8 cellular contexts compared by ENCODE assay signal in the genomic region with DNA sequence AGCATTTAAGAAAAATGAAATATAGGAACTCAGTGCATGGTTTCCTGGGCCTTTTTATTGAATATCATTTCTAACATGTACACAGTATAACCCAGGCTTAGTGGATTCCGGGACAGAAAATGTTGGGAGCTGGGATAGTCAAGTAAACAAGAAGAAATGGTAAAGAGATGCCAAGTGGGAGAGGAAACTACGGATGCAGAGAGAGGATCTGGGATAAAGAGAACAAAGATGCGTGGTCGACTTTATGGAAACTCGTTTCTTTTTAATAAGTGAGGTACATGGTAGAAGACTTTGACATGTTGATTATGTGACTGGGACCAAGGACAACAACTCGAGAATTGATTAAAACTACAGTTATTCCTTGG. TPM values are rescaled to one million over a fixed set of nuclear protein-coding genes. Genes with fewer than 3 reads are reported as not detected.
DNase-seq lines count a peak whose midpoint lies in the region; ATAC-seq, FAIRE-seq and TF ChIP-seq lines count a peak whose summit lies in the region.

No MANE protein-coding gene starts in this region.

- 57% methylated on average over 6 of the region's 6 CpGs for WGBS in A549 (ENCODE audit: missing lambda C conversion rate)

- H3K27me3 ChIP-seq in HUES6 (ENCODE audit: control insufficient read depth, insufficient read depth, low read length), result peaks cover 21% of the 10 kb centered on the region; the same call in 1 of the 2 replicates
- peaks cover 17 to 21% of the 10 kb centered on the region in 2 donors for H3K27me3 ChIP-seq in mucosa of rectum (ENCODE audit: control insufficient read depth in 2 of 2, insufficient read depth in 2 of 2, low read length in 2 of 2)

- H3K4me2 ChIP-seq in A549, result peak overlapping the region; percentile 75

- H3K36me3 ChIP-seq in HUES6 (ENCODE audit: control insufficient read depth, insufficient read depth, low read length), result no peaks in the 10 kb centered on the region; the same call in 1 of the 2 replicates
- no peaks in the 10 kb centered on the region for H3K36me3 ChIP-seq in mucosa of rectum (ENCODE audit: control insufficient read depth in 2 of 2, insufficient read depth in 2 of 2, low read length in 2 of 2)

- POLR2A ChIA-PET in A549 (lab: Yijun Ruan, JAX), result interaction anchor here (1.0 to 2.2 kb wide), 2 partner anchors 13 to 139 kb away, joined by 3 to 12 read pairs; a partner anchor contains a TSS

- TF ChIP-seq RAD21 in A549 (conservative IDR thresholded peaks at IDR 0.05 in 1 of 2, IDR thresholded peaks at IDR 0.05 in 1 of 2), result no peak

- no peak for FAIRE-seq in A549 (lab: Jason Lieb, UNC)

- TF ChIP-seq POLR2A in A549 (IDR thresholded peaks at IDR 0.05; ENCODE audit: low read length), result no peak

- H3K9ac ChIP-seq in HUES6 (ENCODE audit: low read length) (peak overlapping the region; percentile 81), mucosa of rectum (ENCODE audit: low read depth in 1 of 2, low read length in 2 of 2) (peak overlapping the region; percentile 52 to 76)

- H3K4me1 ChIP-seq in A549, result peaks cover 17% of the 10 kb centered on the region; the same call in 2 of the 3 replicates
- H3K4me1 ChIP-seq in HUES6 (ENCODE audit: control insufficient read depth, insufficient read depth, low read length), result peaks cover 29% of the 10 kb centered on the region
- H3K4me1 ChIP-seq in mucosa of rectum (ENCODE audit: control insufficient read depth in 2 of 2, insufficient read depth in 2 of 2, low read length in 2 of 2), result peaks cover 5 to 8% of the 10 kb centered on the region in 2 donors

- CTCF ChIA-PET in A549 (lab: Yijun Ruan, JAX), result interaction anchor here (0.7 to 1.0 kb wide), 3 partner anchors 13 to 94 kb away, joined by 3 read pairs; no protein-coding TSS in a partner anchor

- TF ChIP-seq CTCF in A549 (IDR thresholded peaks at IDR 0.05), result no peak
- no peak for TF ChIP-seq CTCF in cardiac fibroblast (IDR thresholded peaks at IDR 0.05; ENCODE audit: low read depth, low read length)

- TF ChIP-seq EP300 in A549 (IDR thresholded peaks at IDR 0.05), result no peak

- no peak for DNase-seq in A549 (ENCODE audit: low read depth in 1 of 2, low spot score in 1 of 2)
- DNase-seq in cardiac fibroblast (ENCODE audit: low read depth in 2 of 2), result no peak
- DNase-seq in kidney tubule cell (ENCODE audit: low spot score), result no peak
- no peak for DNase-seq in SK-N-DZ (ENCODE audit: low spot score)
- no peak for DNase-seq in stimulated activated CD4-positive, alpha-beta T cell treated with anti-CD3 and anti-CD28 coated beads, Interleukin-12 subunit alpha, Interleukin-12 subunit beta, amount 100 ng/mL, for 4 hours

- no peak for ATAC-seq in A549
- no peak for ATAC-seq in HG02870 (IDR thresholded peaks at IDR 0.05; ENCODE audit: unreplicated experiment)

- H3K27ac ChIP-seq in A549 (peak overlapping the region; percentile 68 to 91), HUES6 (ENCODE audit: low read depth, low read length) (peak overlapping the region; percentile 69), mucosa of rectum (ENCODE audit: low read depth in 2 of 2, low read length in 2 of 2) (peak overlapping the region; percentile 47 to 52)

- H3K4me3 ChIP-seq in A549 (peak overlapping the region; percentile 50), HUES6 (ENCODE audit: low read depth, low read length) (peak overlapping the region; percentile 82), cardiac fibroblast (replicated peaks in 1 of 2; ENCODE audit: low read depth in 2 of 2, low read length in 2 of 2) (peak overlapping the region; percentile 49 to 70), mucosa of rectum (ENCODE audit: low read length in 2 of 2) (peak overlapping the region; percentile 75 to 76)

- H3K9me3 ChIP-seq in A549 (no peaks in the 10 kb centered on the region), HUES6 (ENCODE audit: control insufficient read depth, insufficient read depth, low read depth, low read length) (no peaks in the 10 kb centered on the region), mucosa of rectum (ENCODE audit: control insufficient read depth in 2 of 2, low read length in 2 of 2) (no peaks in the 10 kb centered on the region)

TF ChIP-seq in A549, 52 proteins besides CTCF, POLR2A, EP300 and RAD21:
- TF ChIP-seq FOSL2 (IDR thresholded peaks at IDR 0.05) (no peak), FOSL2 (CRISPR knock-in tag; IDR thresholded peaks at IDR 0.05) (no peak), FOXS1 (CRISPR knock-in tag; IDR thresholded peaks at IDR 0.05) (no peak), SMC3 (IDR thresholded peaks at IDR 0.05) (no peak), KDM5A (IDR thresholded peaks at IDR 0.05) (no peak), MAZ (IDR thresholded peaks at IDR 0.05; ENCODE audit: borderline replicate concordance, low read depth, low read length) (no peak), PHF8 (IDR thresholded peaks at IDR 0.05; ENCODE audit: borderline replicate concordance, low read depth) (no peak; the same call in 1 of the 2 replicates), HDAC2 (IDR thresholded peaks at IDR 0.05) (no peak), POLR2AphosphoS2 (conservative IDR thresholded peaks at IDR 0.05; ENCODE audit: low read length) (no peak), NPAS2 (CRISPR knock-in tag; IDR thresholded peaks at IDR 0.05; ENCODE audit: borderline replicate concordance) (no peak), ZSCAN20 (CRISPR knock-in tag; IDR thresholded peaks at IDR 0.05) (no peak), CHD4 (IDR thresholded peaks at IDR 0.05; ENCODE audit: borderline replicate concordance) (no peak), RCOR1 (IDR thresholded peaks at IDR 0.05; ENCODE audit: low read depth, low read length) (no peak), BHLHE40 (IDR thresholded peaks at IDR 0.05; ENCODE audit: low read depth, low read length) (no peak)
- TF ChIP-seq, protein P1, sequence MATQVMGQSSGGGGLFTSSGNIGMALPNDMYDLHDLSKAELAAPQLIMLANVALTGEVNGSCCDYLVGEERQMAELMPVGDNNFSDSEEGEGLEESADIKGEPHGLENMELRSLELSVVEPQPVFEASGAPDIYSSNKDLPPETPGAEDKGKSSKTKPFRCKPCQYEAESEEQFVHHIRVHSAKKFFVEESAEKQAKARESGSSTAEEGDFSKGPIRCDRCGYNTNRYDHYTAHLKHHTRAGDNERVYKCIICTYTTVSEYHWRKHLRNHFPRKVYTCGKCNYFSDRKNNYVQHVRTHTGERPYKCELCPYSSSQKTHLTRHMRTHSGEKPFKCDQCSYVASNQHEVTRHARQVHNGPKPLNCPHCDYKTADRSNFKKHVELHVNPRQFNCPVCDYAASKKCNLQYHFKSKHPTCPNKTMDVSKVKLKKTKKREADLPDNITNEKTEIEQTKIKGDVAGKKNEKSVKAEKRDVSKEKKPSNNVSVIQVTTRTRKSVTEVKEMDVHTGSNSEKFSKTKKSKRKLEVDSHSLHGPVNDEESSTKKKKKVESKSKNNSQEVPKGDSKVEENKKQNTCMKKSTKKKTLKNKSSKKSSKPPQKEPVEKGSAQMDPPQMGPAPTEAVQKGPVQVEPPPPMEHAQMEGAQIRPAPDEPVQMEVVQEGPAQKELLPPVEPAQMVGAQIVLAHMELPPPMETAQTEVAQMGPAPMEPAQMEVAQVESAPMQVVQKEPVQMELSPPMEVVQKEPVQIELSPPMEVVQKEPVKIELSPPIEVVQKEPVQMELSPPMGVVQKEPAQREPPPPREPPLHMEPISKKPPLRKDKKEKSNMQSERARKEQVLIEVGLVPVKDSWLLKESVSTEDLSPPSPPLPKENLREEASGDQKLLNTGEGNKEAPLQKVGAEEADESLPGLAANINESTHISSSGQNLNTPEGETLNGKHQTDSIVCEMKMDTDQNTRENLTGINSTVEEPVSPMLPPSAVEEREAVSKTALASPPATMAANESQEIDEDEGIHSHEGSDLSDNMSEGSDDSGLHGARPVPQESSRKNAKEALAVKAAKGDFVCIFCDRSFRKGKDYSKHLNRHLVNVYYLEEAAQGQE (IDR thresholded peaks at IDR 0.05), result no peak
- TF ChIP-seq, protein P2, sequence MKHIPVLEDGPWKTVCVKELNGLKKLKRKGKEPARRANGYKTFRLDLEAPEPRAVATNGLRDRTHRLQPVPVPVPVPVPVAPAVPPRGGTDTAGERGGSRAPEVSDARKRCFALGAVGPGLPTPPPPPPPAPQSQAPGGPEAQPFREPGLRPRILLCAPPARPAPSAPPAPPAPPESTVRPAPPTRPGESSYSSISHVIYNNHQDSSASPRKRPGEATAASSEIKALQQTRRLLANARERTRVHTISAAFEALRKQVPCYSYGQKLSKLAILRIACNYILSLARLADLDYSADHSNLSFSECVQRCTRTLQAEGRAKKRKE (CRISPR knock-in tag; IDR thresholded peaks at IDR 0.05; ENCODE audit: low read depth), result no peak

RNA-seq across cellular contexts. Expression of a gene that starts 1.2 kb away (rescaled TPM):
- polyA plus RNA-seq in A549 (2011; rRNA removed), result 1.5 and 2.0 TPM in 2 replicates
- polyA plus RNA-seq in A549 (2012; cell fraction: cytosol; rRNA removed), result 1.2 and 1.7 TPM in 2 replicates
- 1.2 and 2.5 TPM in 2 replicates for polyA plus RNA-seq in A549 (2012; cell fraction: nucleus; rRNA removed)
- polyA plus RNA-seq in A549 (2017; fragmentation: RNase III; extraction: RNeasy Plus Mini Kit Qiagen cat#74134 plus additional on column Dnase treatment), result 7.1 to 8.1 TPM (median 8.1 TPM) in 3 replicates
- polyA minus RNA-seq in A549 (2011; rRNA and poly(A)+ RNA removed), result 2.9 and 8.2 TPM in 2 replicates
- 11.2 and 13.3 TPM in 2 replicates for polyA plus RNA-seq in SK-N-DZ (2014; cell fraction: cytosol; rRNA removed)
- 4.1 and 5.6 TPM in 2 replicates for polyA plus RNA-seq in SK-N-DZ (2014; cell fraction: nucleus; rRNA removed)

RNA-seq across cellular contexts. Expression of a gene that starts 12.7 kb away (rescaled TPM):
- polyA plus RNA-seq in A549 (2011; rRNA removed), result 38.3 and 38.6 TPM in 2 replicates
- 19.5 and 22.1 TPM in 2 replicates for polyA plus RNA-seq in A549 (2012; cell fraction: cytosol; rRNA removed)
- polyA plus RNA-seq in A549 (2012; cell fraction: nucleus; rRNA removed), result 11.3 and 12.1 TPM in 2 replicates
- polyA plus RNA-seq in A549 (2017; fragmentation: RNase III; extraction: RNeasy Plus Mini Kit Qiagen cat#74134 plus additional on column Dnase treatment), result 19.5 to 23.0 TPM (median 22.2 TPM) in 3 replicates
- polyA minus RNA-seq in A549 (2011; rRNA and poly(A)+ RNA removed), result 43.5 and 44.0 TPM in 2 replicates
- polyA plus RNA-seq in SK-N-DZ (2014; cell fraction: cytosol; rRNA removed), result 21.5 and 26.1 TPM in 2 replicates
- 10.6 and 11.6 TPM in 2 replicates for polyA plus RNA-seq in SK-N-DZ (2014; cell fraction: nucleus; rRNA removed)
